7 cellular contexts compared by ENCODE assay signal in genomic region chr3:101613014-101613413, GRCh38. TPM values are rescaled to one million over a fixed set of nuclear protein-coding genes. Genes with fewer than 3 reads are reported as not detected.
DNase-seq lines count a peak whose midpoint lies in the region; ATAC-seq, FAIRE-seq and TF ChIP-seq lines count a peak whose summit lies in the region.
"Not testable (repeated sequence)": the region's sequence is repeated elsewhere in the genome, so short reads cannot be mapped to it uniquely, and the experiment has no call there.

No MANE protein-coding gene starts in this region.

- H3K9me3 ChIP-seq in OCI-LY1 (ENCODE audit: low read length); HepG2 (ENCODE audit: low read length); neural progenitor cell (ENCODE audit: low read depth); prostate gland: not testable (repeated sequence)

- H3K27ac ChIP-seq in OCI-LY1 (ENCODE audit: low read depth, low read length, poor library complexity, severe bottlenecking) (peak overlapping the region; percentile 66), HepG2 (ENCODE audit: extremely low read length, insufficient read depth, low read length) (peak overlapping the region; percentile 37), prostate gland (peak overlapping the region; percentile 20 to 42)
- not testable (repeated sequence) for H3K27ac ChIP-seq in neural progenitor cell

- H3K4me2 ChIP-seq in OCI-LY1 (ENCODE audit: low read length); HepG2 (ENCODE audit: low read depth, low read length); neural progenitor cell: not testable (repeated sequence)

- not testable (repeated sequence) for H3K27me3 Mint-ChIP-seq in neural progenitor cell (ENCODE audit: insufficient read depth, low read depth); type B pancreatic cell

- CTCF ChIA-PET in HepG2 (lab: Yijun Ruan, JAX; ENCODE audit: low intra/inter-chr PET ratio, low total read pairs) = not testable (repeated sequence)

- not testable (repeated sequence) for H3F3A ChIP-seq in OCI-LY1 (ENCODE audit: insufficient read depth, low read length); neural progenitor cell (ENCODE audit: low read depth)

- not testable (repeated sequence) for BruUV-seq in HepG2 (replicated peaks; lab: Mats Ljungman, UMichigan)

- DNase-seq in GM12891 (ENCODE audit: insufficient read length, low spot score); type B pancreatic cell (ENCODE audit: extremely low spot score, unreplicated experiment): not testable (repeated sequence)
- DNase-seq in activated CD8-positive, alpha-beta memory T cell treated with anti-CD3 and anti-CD28 coated beads for 24 hours = peak; percentile 32
- peak; percentile 29 for DNase-seq in HepG2 (ENCODE audit: low spot score)
- peak; percentile 3 for DNase-seq in neural progenitor cell (ENCODE audit: low spot score)
- peak; percentile 20 for DNase-seq in prostate gland (ENCODE audit: low spot score)

- not testable (repeated sequence) for TF ChIP-seq CTCF in OCI-LY1 (IDR thresholded peaks at IDR 0.05; ENCODE audit: low read length); HepG2 (CRISPR knock-in tag; IDR thresholded peaks at IDR 0.05); neural progenitor cell (IDR thresholded peaks at IDR 0.05); prostate gland (IDR thresholded peaks at IDR 0.05); type B pancreatic cell (conservative IDR thresholded peaks at IDR 0.05)

- in situ Hi-C loops in HepG2 (cut with HindIII; ENCODE audit: extremely low pct_ligation_motif_present, low pct_unique_long_range_greater_than_20kb) = not testable (repeated sequence)

- not testable (repeated sequence) for TF ChIP-seq POLR2A in GM12891 (IDR thresholded peaks at IDR 0.05; ENCODE audit: low read depth, low read length); HepG2 (IDR thresholded peaks at IDR 0.05; ENCODE audit: insufficient read depth in 1 of 2, low read depth in 2 of 2, low read length in 2 of 2); prostate gland (IDR thresholded peaks at IDR 0.05)

- H3K27ac Mint-ChIP-seq in neural progenitor cell = not testable (repeated sequence)
- H3K27ac Mint-ChIP-seq in type B pancreatic cell = peak overlapping the region; percentile 21

- not testable (repeated sequence) for H3K36me3 ChIP-seq in OCI-LY1 (ENCODE audit: insufficient read depth, low read length); HepG2 (replicated peaks in 1 of 2; ENCODE audit: control insufficient read depth in 1 of 2, insufficient read depth in 2 of 2, low read length in 2 of 2); neural progenitor cell; prostate gland

- not testable (repeated sequence) for FAIRE-seq in GM12891 (lab: Jason Lieb, UNC)
- peak; percentile 74 for FAIRE-seq in HepG2 (lab: Jason Lieb, UNC)

- H4K20me1 ChIP-seq in OCI-LY1 (ENCODE audit: insufficient read depth, low read length); HepG2 (ENCODE audit: insufficient read depth, low read length); neural progenitor cell (ENCODE audit: low read depth): not testable (repeated sequence)

- intact Hi-C loops in HepG2 (cut with micrococcal nuclease; ENCODE audit: unreplicated experiment) = loop anchor here (2.0 kb wide), 1 partner anchor 20 kb away; no protein-coding TSS in a partner anchor
- intact Hi-C loops in prostate gland (cut with DNase I) = not testable (repeated sequence)

- not testable (repeated sequence) for H3K9me3 Mint-ChIP-seq in neural progenitor cell, type B pancreatic cell

- TF ChIP-seq RAD21 in HepG2 (CRISPR knock-in tag; IDR thresholded peaks at IDR 0.05) = not testable (repeated sequence)

- H3K4me1 ChIP-seq in OCI-LY1 (ENCODE audit: insufficient read depth, low read length, severe bottlenecking) (peaks cover 41% of the 10 kb centered on the region), HepG2 (ENCODE audit: insufficient read depth, low read length) (peaks cover 17% of the 10 kb centered on the region)
- not testable (repeated sequence) for H3K4me1 ChIP-seq in neural progenitor cell; prostate gland (replicated peaks)

- WGBS in HepG2 (ENCODE audit: low lambda C conversion rate) = 30% methylated on average over 8 of the region's 9 CpGs
- WGBS in prostate gland = 39% methylated on average over 9 of the region's 9 CpGs

- H3K4me1 Mint-ChIP-seq in neural progenitor cell; type B pancreatic cell (ENCODE audit: unreplicated experiment): not testable (repeated sequence)

- ATAC-seq in HepG2 = peak; percentile 70

- TF ChIP-seq EP300 in HepG2 (IDR thresholded peaks at IDR 0.05; ENCODE audit: low read depth in 2 of 2, low read length in 2 of 2); HepG2 (CRISPR knock-in tag; IDR thresholded peaks at IDR 0.05; ENCODE audit: borderline replicate concordance): not testable (repeated sequence)

- not testable (repeated sequence) for H3K27me3 ChIP-seq in OCI-LY1 (ENCODE audit: insufficient read depth, low read length); HepG2 (ENCODE audit: control insufficient read depth in 1 of 2, insufficient read depth in 2 of 2, low read length in 2 of 2); neural progenitor cell; prostate gland (replicated peaks; ENCODE audit: insufficient read depth)

- not testable (repeated sequence) for H3K4me3 Mint-ChIP-seq in neural progenitor cell, type B pancreatic cell

- H3K36me3 Mint-ChIP-seq in neural progenitor cell, type B pancreatic cell: not testable (repeated sequence)

- peak overlapping the region; percentile 88; the same call in 1 of the 2 replicates for H2AFZ ChIP-seq in OCI-LY1 (ENCODE audit: low read length)
- not testable (repeated sequence) for H2AFZ ChIP-seq in HepG2 (ENCODE audit: low read length); neural progenitor cell (replicated peaks)

- POLR2A ChIA-PET in HepG2 (lab: Yijun Ruan, JAX) = interaction anchor here (1.3 kb wide), 1 partner anchor 39 kb away, joined by 3 read pairs; the partner anchor contains the start of gene PCNP

- H3K9me2 ChIP-seq in OCI-LY1 (ENCODE audit: low read depth, low read length) = not testable (repeated sequence)

- H3K9ac ChIP-seq in OCI-LY1 (ENCODE audit: low read length) = peak overlapping the region; percentile 37; the same call in 1 of the 2 replicates
- not testable (repeated sequence) for H3K9ac ChIP-seq in HepG2 (ENCODE audit: insufficient read depth, low read depth, low read length); neural progenitor cell

- not testable (repeated sequence) for H3K79me2 ChIP-seq in OCI-LY1 (ENCODE audit: insufficient read depth, low read length); HepG2 (ENCODE audit: insufficient read depth, low read length); neural progenitor cell (ENCODE audit: low read depth)

- H3K4me3 ChIP-seq in OCI-LY1 (ENCODE audit: low read depth, low read length, poor library complexity, severe bottlenecking); HepG2 (replicated peaks in 1 of 3; ENCODE audit: insufficient read depth in 1 of 3, low read depth in 2 of 3, low read length in 3 of 3); neural progenitor cell; prostate gland: not testable (repeated sequence)

RNA-seq across cellular contexts. Expression of gene PCNP, which starts 39.0 kb away (rescaled TPM):
- 61.4 TPM for polyA plus RNA-seq in GM12891 (2012; ENCODE audit: low read depth, missing spikeins)
- total RNA-seq in HepG2 (2016; rRNA removed; fragmentation: Illumina TruSeq; extraction: Trizol) (78.2 and 112 TPM in 2 replicates), neural progenitor cell (ENCODE audit: low replicate concordance) (149 and 248 TPM in 2 replicates), prostate gland (10 to 100 TPM; 59.2 to 92.9 TPM), type B pancreatic cell (ENCODE audit: low replicate concordance) (154 and 163 TPM in 2 replicates)
- total RNA-seq in HepG2 (2016; cell fraction: cytosol; rRNA removed; fragmentation: Illumina TruSeq; extraction: Trizol; ENCODE audit: low read depth) = 14.5 and 16.7 TPM in 2 replicates
- total RNA-seq in HepG2 (2016; cell fraction: insoluble cytoplasmic fraction; rRNA removed; fragmentation: Illumina TruSeq; extraction: Trizol) = 82.5 and 107 TPM in 2 replicates
- 54.6 and 70.9 TPM in 2 replicates for total RNA-seq in HepG2 (2016; cell fraction: membrane; rRNA removed; fragmentation: Illumina TruSeq; extraction: Trizol)
- total RNA-seq in HepG2 (2016; cell fraction: nucleus; rRNA removed; fragmentation: Illumina TruSeq; extraction: Trizol) = 54.7 and 55.6 TPM in 2 replicates
- 33.5 and 44.1 TPM in 2 replicates for polyA plus RNA-seq in HepG2 (2011; rRNA removed)
- 15.8 and 23.7 TPM in 2 replicates for polyA plus RNA-seq in HepG2 (2011; cell fraction: cytosol; rRNA removed)
- polyA plus RNA-seq in HepG2 (2011; cell fraction: nucleus; rRNA removed) = 18.2 and 22.6 TPM in 2 replicates
- 83.3 and 110 TPM in 2 replicates for polyA plus RNA-seq in HepG2 (2012)
- 41.6 and 45.1 TPM in 2 replicates for polyA plus RNA-seq in HepG2 (2016; cell fraction: cytosol; fragmentation: Illumina TruSeq; extraction: Trizol; ENCODE audit: low read depth)
- polyA plus RNA-seq in HepG2 (2016; cell fraction: insoluble cytoplasmic fraction; fragmentation: Illumina TruSeq; extraction: Trizol; ENCODE audit: low read depth) = 232 and 235 TPM in 2 replicates
- 95.6 and 104 TPM in 2 replicates for polyA plus RNA-seq in HepG2 (2016; cell fraction: membrane; fragmentation: Illumina TruSeq; extraction: Trizol; ENCODE audit: low read depth)
- 137 and 146 TPM in 2 replicates for polyA plus RNA-seq in HepG2 (2016; cell fraction: nucleus; fragmentation: Illumina TruSeq; extraction: Trizol; ENCODE audit: insufficient read depth, low read depth)
- 3.3 and 7.8 TPM in 2 replicates for polyA minus RNA-seq in HepG2 (2011; rRNA and poly(A)+ RNA removed; ENCODE audit: low replicate concordance)
- 18.8 and 31.0 TPM in 2 replicates for polyA minus RNA-seq in HepG2 (2011; cell fraction: cytosol; rRNA and poly(A)+ RNA removed)
- polyA minus RNA-seq in HepG2 (2011; cell fraction: nucleus; rRNA and poly(A)+ RNA removed) = 35.7 and 41.9 TPM in 2 replicates

RNA-seq across cellular contexts. Expression of gene TRMT10C, which starts 51.3 kb away (rescaled TPM):
- polyA plus RNA-seq in GM12891 (2012; ENCODE audit: low read depth, missing spikeins) = 28.6 TPM
- total RNA-seq in HepG2 (2016; rRNA removed; fragmentation: Illumina TruSeq; extraction: Trizol) = 39.2 and 58.8 TPM in 2 replicates
- 5.9 and 9.4 TPM in 2 replicates for total RNA-seq in HepG2 (2016; cell fraction: cytosol; rRNA removed; fragmentation: Illumina TruSeq; extraction: Trizol; ENCODE audit: low read depth)
- 39.0 and 54.2 TPM in 2 replicates for total RNA-seq in HepG2 (2016; cell fraction: insoluble cytoplasmic fraction; rRNA removed; fragmentation: Illumina TruSeq; extraction: Trizol)
- total RNA-seq in HepG2 (2016; cell fraction: membrane; rRNA removed; fragmentation: Illumina TruSeq; extraction: Trizol) = 12.3 and 15.0 TPM in 2 replicates
- total RNA-seq in HepG2 (2016; cell fraction: nucleus; rRNA removed; fragmentation: Illumina TruSeq; extraction: Trizol) = 24.1 and 28.7 TPM in 2 replicates
- polyA plus RNA-seq in HepG2 (2011; rRNA removed) = 9.7 and 10.8 TPM in 2 replicates
- polyA plus RNA-seq in HepG2 (2011; cell fraction: cytosol; rRNA removed) = 7.7 and 11.4 TPM in 2 replicates
- polyA plus RNA-seq in HepG2 (2011; cell fraction: nucleus; rRNA removed) = 2.7 and 3.7 TPM in 2 replicates
- 15.9 and 19.2 TPM in 2 replicates for polyA plus RNA-seq in HepG2 (2012)
- 4.5 and 4.8 TPM in 2 replicates for polyA plus RNA-seq in HepG2 (2016; cell fraction: cytosol; fragmentation: Illumina TruSeq; extraction: Trizol; ENCODE audit: low read depth)
- polyA plus RNA-seq in HepG2 (2016; cell fraction: insoluble cytoplasmic fraction; fragmentation: Illumina TruSeq; extraction: Trizol; ENCODE audit: low read depth) = 47.0 and 48.5 TPM in 2 replicates
- polyA plus RNA-seq in HepG2 (2016; cell fraction: membrane; fragmentation: Illumina TruSeq; extraction: Trizol; ENCODE audit: low read depth) = 5.4 and 7.1 TPM in 2 replicates
- 18.5 and 19.0 TPM in 2 replicates for polyA plus RNA-seq in HepG2 (2016; cell fraction: nucleus; fragmentation: Illumina TruSeq; extraction: Trizol; ENCODE audit: insufficient read depth, low read depth)
- polyA minus RNA-seq in HepG2 (2011; rRNA and poly(A)+ RNA removed; ENCODE audit: low replicate concordance) = 6.8 and 12.0 TPM in 2 replicates
- polyA minus RNA-seq in HepG2 (2011; cell fraction: cytosol; rRNA and poly(A)+ RNA removed) = 9.9 and 10.6 TPM in 2 replicates
- 15.3 and 18.4 TPM in 2 replicates for polyA minus RNA-seq in HepG2 (2011; cell fraction: nucleus; rRNA and poly(A)+ RNA removed)
- total RNA-seq in neural progenitor cell (ENCODE audit: low replicate concordance) = 48.2 and 85.9 TPM in 2 replicates
- 10 to 100 TPM; 13.7 to 13.9 TPM for total RNA-seq in prostate gland
- 28.5 and 31.9 TPM in 2 replicates for total RNA-seq in type B pancreatic cell (ENCODE audit: low replicate concordance)
